9 cellular contexts compared by ENCODE assay signal in genomic region chr15:34335176-34335575, GRCh38. TPM values are rescaled to one million over a fixed set of nuclear protein-coding genes. Genes with fewer than 3 reads are reported as not detected.
DNase-seq lines count a peak whose midpoint lies in the region; ATAC-seq and TF ChIP-seq lines count a peak whose summit lies in the region.
"Had no signal": no experiment of that assay in that cellular context is flagged by ENCODE, and none has a peak within 500 bp of the region (broad histone marks: within the 10 kb centered on the region; RNA-seq: fewer than 3 reads in every experiment).

No MANE protein-coding gene starts in this region.

- H3K9me3 ChIP-seq in parathyroid adenoma (ENCODE audit: control insufficient read depth, low read length) = no peaks in the 10 kb centered on the region
- H3K9me3 ChIP-seq: prostate gland had no signal

- no peaks in the 10 kb centered on the region for H3K27me3 Mint-ChIP-seq in chondrocyte (ENCODE audit: low read depth)

- DNase-seq in Daoy (ENCODE audit: low read depth) (peak; percentile 19), NB4 (ENCODE audit: low read depth) (peak; percentile 81), chondrocyte (ENCODE audit: low spot score) (no peak), ureter (ENCODE audit: low spot score) (no peak), GOT3 (lab: John Stamatoyannopoulos, UW) (no peak)

- no peaks in the 10 kb centered on the region for H3K27me3 ChIP-seq in parathyroid adenoma (ENCODE audit: control insufficient read depth, insufficient read depth, low read length)

- no peak overlapping the region for H2AFZ ChIP-seq in parathyroid adenoma

- no peak overlapping the region for H3K9ac ChIP-seq in parathyroid adenoma

- peak overlapping the region; percentile 22 for H3K4me2 ChIP-seq in parathyroid adenoma (ENCODE audit: low read length)

- TF ChIP-seq CTCF in NB4 (IDR thresholded peaks at IDR 0.05; ENCODE audit: low read depth, low read length) = no peak
- no peak for TF ChIP-seq CTCF in chondrocyte (IDR thresholded peaks at IDR 0.05)
- no peak for TF ChIP-seq CTCF in parathyroid adenoma (IDR thresholded peaks at IDR 0.05)

- H3K4me1 Mint-ChIP-seq in chondrocyte (ENCODE audit: low read depth) = peaks cover 60% of the 10 kb centered on the region

- no peaks in the 10 kb centered on the region for H3K79me2 ChIP-seq in parathyroid adenoma

- peak overlapping the region; percentile 49 for H3K4me3 Mint-ChIP-seq in chondrocyte (ENCODE audit: unreplicated experiment)

- H3K36me3 Mint-ChIP-seq in chondrocyte (ENCODE audit: low read depth) = peaks cover 2% of the 10 kb centered on the region

- TF ChIP-seq POLR2A in NB4 (IDR thresholded peaks at IDR 0.05; ENCODE audit: extremely low read depth, insufficient read length) = no peak

- H3K36me3 ChIP-seq in parathyroid adenoma (ENCODE audit: control insufficient read depth, insufficient read depth, low read length) = no peaks in the 10 kb centered on the region
- H3K36me3 ChIP-seq: prostate gland had no signal

- no peaks in the 10 kb centered on the region for H3K9me3 Mint-ChIP-seq in chondrocyte (ENCODE audit: low read depth)

- H3K27ac Mint-ChIP-seq in chondrocyte (ENCODE audit: unreplicated experiment) = peak overlapping the region; percentile 79

- H3K4me1 ChIP-seq in parathyroid adenoma = no peaks in the 10 kb centered on the region

- H3K27ac ChIP-seq in parathyroid adenoma = peak overlapping the region; percentile 39
- H3K27ac ChIP-seq: prostate gland had no signal

- ATAC-seq in GM21576 (IDR thresholded peaks at IDR 0.05; ENCODE audit: unreplicated experiment) (no peak), GM19023 (IDR thresholded peaks at IDR 0.05; ENCODE audit: unreplicated experiment) (no peak)

- H3K4me3 ChIP-seq in NB4 (ENCODE audit: low read depth, low read length) (peak overlapping the region; percentile 72), parathyroid adenoma (ENCODE audit: low read depth, low read length) (no peak overlapping the region)
- H3K4me3 ChIP-seq: prostate gland had no signal

RNA-seq across cellular contexts. Expression of gene SLC12A6, which starts 2.4 kb away (rescaled TPM):
- 2.4 and 4.3 TPM in 2 replicates for total RNA-seq in Daoy (2014; rRNA removed; shearing (Covaris generic))
- total RNA-seq in chondrocyte = 20.0 to 25.5 TPM (median 20.8 TPM) in 3 replicates
- total RNA-seq in ureter = 18.2 TPM

RNA-seq across cellular contexts. Expression of gene NOP10, which starts 7.8 kb away (rescaled TPM):
- 241 and 246 TPM in 2 replicates for total RNA-seq in Daoy (2014; rRNA removed; shearing (Covaris generic))
- total RNA-seq in chondrocyte (152 to 166 TPM (median 158 TPM) in 3 replicates), ureter (120 TPM)

RNA-seq across cellular contexts. Expression of gene NUTM1, which starts 7.9 kb away (rescaled TPM):
- not detected in 2 replicates for total RNA-seq in Daoy (2014; rRNA removed; shearing (Covaris generic))
- total RNA-seq in chondrocyte (not detected in 3 replicates), ureter (not detected)

RNA-seq across cellular contexts. Expression of gene LPCAT4, which starts 31.8 kb away (rescaled TPM):
- 10.7 and 11.6 TPM in 2 replicates for total RNA-seq in Daoy (2014; rRNA removed; shearing (Covaris generic))
- total RNA-seq in chondrocyte (30.4 to 36.1 TPM (median 32.1 TPM) in 3 replicates), ureter (100 TPM)

Comparison
In these comparisons a context has a peak if more than half of its experiments do, and no peak if none do; other contexts are left out.
1. DNase-seq: peak in Daoy (single experiment) and NB4 (single experiment); none in chondrocyte (single experiment), ureter (single experiment) and GOT3 (single experiment).